Comparison of ENCODE assay signal across 15 cellular contexts in the genomic region with DNA sequence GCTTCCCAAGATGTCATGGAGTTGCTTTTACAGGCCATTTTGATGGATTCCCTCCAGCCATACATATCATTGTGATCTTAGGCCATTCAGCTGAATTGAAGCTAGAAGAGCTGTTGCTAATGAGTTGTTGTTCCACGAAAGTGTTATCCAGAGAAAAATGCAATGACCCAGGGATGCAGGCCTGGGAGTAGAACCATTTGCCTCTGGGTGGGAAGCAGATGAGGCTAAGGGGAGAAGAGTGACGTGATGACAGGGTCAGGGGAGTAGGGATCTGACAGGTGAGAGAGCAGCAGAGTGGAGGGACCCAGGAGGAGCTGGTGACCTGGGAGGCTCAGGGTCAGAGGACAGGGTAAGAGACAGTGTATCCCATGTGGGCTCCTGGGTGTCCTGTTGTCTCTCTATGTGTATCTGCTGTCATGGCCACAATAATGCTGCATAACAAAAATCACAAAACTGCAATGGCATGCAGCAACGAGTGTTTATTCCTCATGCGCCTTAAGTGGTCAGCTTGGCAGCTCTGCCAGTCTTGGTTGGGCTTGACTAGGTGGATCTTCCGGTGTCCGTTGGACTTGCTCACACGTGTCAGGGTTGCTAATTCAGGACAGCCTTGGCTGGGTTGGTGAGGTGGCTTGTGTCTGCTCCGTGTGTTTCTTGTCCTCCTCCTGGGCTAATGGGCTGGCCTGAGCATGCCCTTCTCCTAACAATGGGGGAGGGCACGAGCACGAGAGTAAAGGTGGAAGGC.
DNase-seq lines count a peak whose midpoint lies in the region; ATAC-seq and TF ChIP-seq lines count a peak whose summit lies in the region.
"Had no signal": no experiment of that assay in that cellular context is flagged by ENCODE, and none has a peak within 500 bp of the region (broad histone marks: within the 10 kb centered on the region; RNA-seq: fewer than 3 reads in every experiment).

No MANE protein-coding gene starts in this region.

- ATAC-seq in heart right ventricle: peak in 3 of 8 donors; percentile 1
- ATAC-seq in Right ventricle myocardium superior (ENCODE audit: poor library complexity): no peak
- ATAC-seq in upper lobe of right lung: no peak
- ATAC-seq in GM21786 (IDR thresholded peaks at IDR 0.05; ENCODE audit: unreplicated experiment): no peak

- H3K4me1 Mint-ChIP-seq in type B pancreatic cell (ENCODE audit: unreplicated experiment): peaks cover 13% of the 10 kb centered on the region
- H3K4me1 Mint-ChIP-seq: CD4-positive, alpha-beta memory T cell; naive B cell had no signal

- H3K27me3 ChIP-seq in heart right ventricle (peaks cover 0 to 63% (median 0%) of the 10 kb centered on the region in 7 donors), ovary (no peaks in the 10 kb centered on the region), upper lobe of right lung (peaks cover 4% of the 10 kb centered on the region)

- H3K36me3 ChIP-seq in heart right ventricle: no peaks in the 10 kb centered on the region
- H3K36me3 ChIP-seq in ovary: no peaks in the 10 kb centered on the region
- no peaks in the 10 kb centered on the region for H3K36me3 ChIP-seq in upper lobe of right lung

- no peaks in the 10 kb centered on the region for H3K27me3 Mint-ChIP-seq in type B pancreatic cell

- peak; percentile 18 for TF ChIP-seq POLR2A in ovary (IDR thresholded peaks at IDR 0.05)

- H3K4me1 ChIP-seq in heart right ventricle: peaks cover 35 to 83% (median 76%) of the 10 kb centered on the region in 9 donors
- peaks cover 49% of the 10 kb centered on the region for H3K4me1 ChIP-seq in ovary (ENCODE audit: insufficient read depth)
- H3K4me1 ChIP-seq in upper lobe of right lung: peaks cover 47% of the 10 kb centered on the region

- 68 to 71% methylated on average over 10 of the region's 10 CpGs for WGBS in heart right ventricle, 2 donors
- WGBS in ovary, 3 donors: 71 to 76% (median 74%) methylated on average over 10 of the region's 10 CpGs

- TF ChIP-seq CTCF in heart right ventricle (IDR thresholded peaks at IDR 0.05): no peak
- no peak for TF ChIP-seq CTCF in epithelial cell of esophagus (IDR thresholded peaks at IDR 0.05; ENCODE audit: insufficient read depth, low read depth, low read length, missing control alignments)
- TF ChIP-seq CTCF in ovary (IDR thresholded peaks at IDR 0.05): no peak
- no peak for TF ChIP-seq CTCF in upper lobe of right lung (IDR thresholded peaks at IDR 0.05)
- no peak for TF ChIP-seq CTCF in type B pancreatic cell (conservative IDR thresholded peaks at IDR 0.05)

- H3K4me3 ChIP-seq in heart right ventricle: no peak overlapping the region
- no peak overlapping the region for H3K4me3 ChIP-seq in epithelial cell of esophagus (ENCODE audit: low read length)
- H3K4me3 ChIP-seq in ovary: no peak overlapping the region
- no peak overlapping the region for H3K4me3 ChIP-seq in upper lobe of right lung

- no peak overlapping the region for H3K27ac Mint-ChIP-seq in type B pancreatic cell
- H3K27ac Mint-ChIP-seq: activated naive CD8-positive, alpha-beta T cell treated with anti-CD3 and anti-CD28 coated beads, Interleukin-2, amount 10 ng/mL, durations not matched to agents 7 days and 5 days; activated T-cell treated with anti-CD3 and anti-CD28 coated beads, Interleukin-2, amount 50 U/mL, for 24 hours; CD4-positive, alpha-beta memory T cell; naive B cell had no signal

- H3K9me3 ChIP-seq in heart right ventricle: no peaks in the 10 kb centered on the region
- H3K9me3 ChIP-seq in ovary: no peaks in the 10 kb centered on the region
- no peaks in the 10 kb centered on the region for H3K9me3 ChIP-seq in upper lobe of right lung

- no peak for DNase-seq in heart right ventricle
- DNase-seq in Right ventricle myocardium superior: no peak
- DNase-seq in epithelial cell of esophagus (ENCODE audit: low read depth): peak; percentile 34
- DNase-seq in ovary: no peak
- DNase-seq in upper lobe of right lung: no peak
- no peak for DNase-seq in type B pancreatic cell (ENCODE audit: extremely low spot score, unreplicated experiment)
- DNase-seq in D341Med (ENCODE audit: low spot score): no peak
- DNase-seq: ACHN; activated naive CD8-positive, alpha-beta T cell treated with anti-CD3 and anti-CD28 coated beads, Interleukin-2, amount 10 ng/mL, durations not matched to agents 7 days and 5 days; activated T-cell treated with anti-CD3 and anti-CD28 coated beads, Interleukin-2, amount 50 U/mL, for 24 hours; CD4-positive, alpha-beta memory T cell; kidney glomerular epithelial cell; naive B cell; NCI-H345 had no signal

- H3K4me3 Mint-ChIP-seq in type B pancreatic cell: no peak overlapping the region
- H3K4me3 Mint-ChIP-seq: activated naive CD8-positive, alpha-beta T cell treated with anti-CD3 and anti-CD28 coated beads, Interleukin-2, amount 10 ng/mL, durations not matched to agents 7 days and 5 days; activated T-cell treated with anti-CD3 and anti-CD28 coated beads, Interleukin-2, amount 50 U/mL, for 24 hours; CD4-positive, alpha-beta memory T cell had no signal

- H3K27ac ChIP-seq in heart right ventricle (peak overlapping the region in 9 of 10 donors; percentile 47 to 87 (median 78)), ovary (peak overlapping the region; percentile 86 to 94), upper lobe of right lung (peak overlapping the region; percentile 86)

- intact Hi-C loops in heart right ventricle (cut with DNase I) (no loop called here), Right ventricle myocardium superior (cut with DNase I) (no loop called here), ovary (cut with DNase I) (loop anchor here in 2 of 4 donors (2.0 to 10.0 kb wide), 2 partner anchors 89 to 91 kb away; partner anchors contain the start of gene LIFR (in 2 of the 2)), upper lobe of right lung (cut with DNase I) (no loop called here)

- no peak for TF ChIP-seq EP300 in ovary (IDR thresholded peaks at IDR 0.05)

- H3K9me3 Mint-ChIP-seq in type B pancreatic cell: no peaks in the 10 kb centered on the region
- H3K9me3 Mint-ChIP-seq: activated naive CD8-positive, alpha-beta T cell treated with anti-CD3 and anti-CD28 coated beads, Interleukin-2, amount 10 ng/mL, durations not matched to agents 7 days and 5 days; activated T-cell treated with anti-CD3 and anti-CD28 coated beads, Interleukin-2, amount 50 U/mL, for 24 hours had no signal

- no peaks in the 10 kb centered on the region for H3K36me3 Mint-ChIP-seq in type B pancreatic cell
- H3K36me3 Mint-ChIP-seq: activated naive CD8-positive, alpha-beta T cell treated with anti-CD3 and anti-CD28 coated beads, Interleukin-2, amount 10 ng/mL, durations not matched to agents 7 days and 5 days; CD4-positive, alpha-beta memory T cell had no signal
